ENCODE assay signal across 9 cellular contexts in genomic region chr3:33278106-33278672, GRCh38. TPM values are rescaled to one million over a fixed set of nuclear protein-coding genes. Genes with fewer than 3 reads are reported as not detected.
A peak's percentile ranks its signal among the peaks of the same experiment; 100 is the strongest.
DNase-seq lines count a peak whose midpoint lies in the region; ATAC-seq and TF ChIP-seq lines count a peak whose summit lies in the region.
"Had no signal": no experiment of that assay in that cellular context is flagged by ENCODE, and none has a peak within 500 bp of the region (broad histone marks: within the 10 kb centered on the region; RNA-seq: fewer than 3 reads in every experiment).

No MANE protein-coding gene starts in this region.

- no peak for ATAC-seq in HG02973 (IDR thresholded peaks at IDR 0.05; ENCODE audit: unreplicated experiment)
- no peak for ATAC-seq in GM21786 (IDR thresholded peaks at IDR 0.05; ENCODE audit: unreplicated experiment)

- no peaks in the 10 kb centered on the region for H3K27me3 ChIP-seq in mucosa of stomach (ENCODE audit: control insufficient read depth, insufficient read depth, low read length)

- no peaks in the 10 kb centered on the region for H3K4me1 ChIP-seq in mucosa of stomach (ENCODE audit: control insufficient read depth, insufficient read depth, low read length)

- H3K36me3 ChIP-seq in mucosa of stomach (ENCODE audit: control insufficient read depth, insufficient read depth, low read length) = no peaks in the 10 kb centered on the region

- H3K4me3 ChIP-seq in AG04449 (ENCODE audit: low read depth, low read length) (peak overlapping the region; percentile 71), mucosa of stomach (ENCODE audit: low read length) (peak overlapping the region; percentile 49)

- POLR2A ChIA-PET in AG04449 (lab: Yijun Ruan, JAX) = interaction anchor here (0.8 kb wide), 1 partner anchor 21 kb away, joined by 3 read pairs; no protein-coding TSS in a partner anchor

- H3K9me3 ChIP-seq in mucosa of stomach (ENCODE audit: control insufficient read depth, low read length) = no peaks in the 10 kb centered on the region

- CTCF ChIA-PET in AG04449 (lab: Yijun Ruan, JAX) = interaction anchor here (0.9 to 1.5 kb wide), 3 partner anchors 94 to 147 kb away, joined by 4 to 9 read pairs (median 4); no protein-coding TSS in a partner anchor

- peak overlapping the region; percentile 80 for H3K9ac ChIP-seq in mucosa of stomach (ENCODE audit: low read length)

- no peak for TF ChIP-seq CTCF in AG04449 (IDR thresholded peaks at IDR 0.05; ENCODE audit: insufficient read depth, low read length, missing control alignments)

- DNase-seq in AG04449 (ENCODE audit: low read depth, low spot score) (no peak), M059J (ENCODE audit: low read depth) (peak; percentile 10), cerebellar cortex (ENCODE audit: low spot score) (peak; percentile 44), HuH-7.5 (ENCODE audit: low spot score) (no peak), HCEC 1CT (no peak)
- DNase-seq: activated gamma-delta T cell had no signal

RNA-seq across cellular contexts. Expression of gene FBXL2, which starts 0.9 kb away (rescaled TPM):
- 2.9 and 3.8 TPM in 2 replicates for total RNA-seq in M059J (2014; rRNA removed; shearing (Covaris generic))

RNA-seq across cellular contexts. Expression of gene SUSD5, which starts 59.6 kb away (rescaled TPM):
- total RNA-seq in M059J (2014; rRNA removed; shearing (Covaris generic)) = 0.44 and 0.98 TPM in 2 replicates

Comparison
In these comparisons a context has a peak if more than half of its experiments do, and no peak if none do; other contexts are left out.
1. DNase-seq: peak in M059J (single experiment) and cerebellar cortex (single experiment); none in AG04449 (single experiment), HuH-7.5 (single experiment) and HCEC 1CT (single experiment).